ENCODE assay signal across 1 cellular context in the genomic region with DNA sequence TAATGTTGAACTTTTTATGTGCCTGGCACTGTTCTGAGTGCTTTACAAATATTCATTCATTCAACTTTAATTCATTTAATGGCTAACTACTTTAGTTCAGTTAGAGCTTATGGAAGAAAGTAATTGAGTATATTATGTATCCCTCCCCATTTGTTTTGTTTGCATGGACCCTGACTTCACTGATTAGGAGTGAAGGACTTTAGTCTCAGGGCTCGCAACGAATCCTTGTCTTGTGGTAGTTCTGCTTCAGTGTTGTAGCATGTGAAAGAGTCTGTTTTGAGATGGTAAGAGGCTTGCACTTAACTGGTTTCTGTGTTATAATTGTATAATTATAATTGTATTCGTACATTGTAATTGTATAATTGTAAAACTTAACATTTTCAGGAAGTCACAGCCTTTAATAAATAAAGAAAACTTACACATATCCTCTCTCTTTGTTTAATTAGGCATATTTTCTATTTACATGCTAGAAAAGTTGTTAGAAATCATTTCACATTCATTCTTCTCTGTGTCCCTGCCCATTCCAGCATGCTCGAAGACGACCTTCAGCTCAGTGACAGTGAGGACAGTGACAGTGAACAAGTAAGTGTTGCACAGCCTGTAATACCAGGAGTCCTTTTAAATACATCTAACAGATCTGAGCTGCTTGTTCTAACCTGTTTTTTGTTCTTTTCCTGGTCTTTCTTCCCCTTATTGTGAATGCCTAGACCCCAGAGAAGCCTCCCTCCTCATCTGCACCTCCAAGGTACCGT.
TF ChIP-seq lines count a peak whose summit lies in the region.

No MANE protein-coding gene starts in this region.

TF ChIP-seq in HepG2, 621 proteins besides CTCF, POLR2A, EP300 and RAD21 (continued from another document):
- TF ChIP-seq, protein P1, sequence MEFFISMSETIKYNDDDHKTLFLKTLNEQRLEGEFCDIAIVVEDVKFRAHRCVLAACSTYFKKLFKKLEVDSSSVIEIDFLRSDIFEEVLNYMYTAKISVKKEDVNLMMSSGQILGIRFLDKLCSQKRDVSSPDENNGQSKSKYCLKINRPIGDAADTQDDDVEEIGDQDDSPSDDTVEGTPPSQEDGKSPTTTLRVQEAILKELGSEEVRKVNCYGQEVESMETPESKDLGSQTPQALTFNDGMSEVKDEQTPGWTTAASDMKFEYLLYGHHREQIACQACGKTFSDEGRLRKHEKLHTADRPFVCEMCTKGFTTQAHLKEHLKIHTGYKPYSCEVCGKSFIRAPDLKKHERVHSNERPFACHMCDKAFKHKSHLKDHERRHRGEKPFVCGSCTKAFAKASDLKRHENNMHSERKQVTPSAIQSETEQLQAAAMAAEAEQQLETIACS (CRISPR knock-in tag; IDR thresholded peaks at IDR 0.05): no peak
- TF ChIP-seq, protein P2, sequence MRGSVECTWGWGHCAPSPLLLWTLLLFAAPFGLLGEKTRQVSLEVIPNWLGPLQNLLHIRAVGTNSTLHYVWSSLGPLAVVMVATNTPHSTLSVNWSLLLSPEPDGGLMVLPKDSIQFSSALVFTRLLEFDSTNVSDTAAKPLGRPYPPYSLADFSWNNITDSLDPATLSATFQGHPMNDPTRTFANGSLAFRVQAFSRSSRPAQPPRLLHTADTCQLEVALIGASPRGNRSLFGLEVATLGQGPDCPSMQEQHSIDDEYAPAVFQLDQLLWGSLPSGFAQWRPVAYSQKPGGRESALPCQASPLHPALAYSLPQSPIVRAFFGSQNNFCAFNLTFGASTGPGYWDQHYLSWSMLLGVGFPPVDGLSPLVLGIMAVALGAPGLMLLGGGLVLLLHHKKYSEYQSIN (CRISPR knock-in tag; IDR thresholded peaks at IDR 0.05; ENCODE audit: borderline replicate concordance): no peak
